In the genomic region with DNA sequence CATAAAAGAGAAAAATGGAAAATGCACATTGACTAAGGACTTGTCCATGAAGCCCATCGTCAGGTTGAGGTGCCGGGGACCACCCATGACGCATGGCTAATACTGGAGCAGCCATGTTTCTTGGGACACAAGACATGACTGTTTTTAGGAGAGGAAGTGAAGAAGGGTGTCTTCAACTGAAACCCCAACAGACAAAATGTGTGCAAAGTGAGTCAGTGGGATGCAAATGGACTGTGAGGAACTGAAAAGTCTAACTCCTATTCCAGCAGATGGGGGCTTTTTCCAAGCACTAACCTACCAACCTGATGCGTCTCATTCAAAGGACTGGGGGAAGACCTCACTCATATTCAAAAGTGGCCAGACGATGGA, we compare ENCODE assay signal across 9 cellular contexts.
DNase-seq lines count a peak whose midpoint lies in the region; ATAC-seq lines count a peak whose summit lies in the region.
"Had no signal": no experiment of that assay in that cellular context is flagged by ENCODE, and none has a peak within 500 bp of the region (broad histone marks: within the 10 kb centered on the region; RNA-seq: fewer than 3 reads in every experiment).

No MANE protein-coding gene starts in this region.

- peaks cover 62% of the 10 kb centered on the region for H3K4me1 ChIP-seq in CD4-positive, CD25-positive, alpha-beta regulatory T cell (ENCODE audit: control insufficient read depth, insufficient read depth, low read length, poor library complexity, severe bottlenecking)

- H3K4me3 ChIP-seq in CD4-positive, CD25-positive, alpha-beta regulatory T cell (ENCODE audit: low read depth, low read length) = peak overlapping the region; percentile 70

- H3K27me3 ChIP-seq in CD4-positive, CD25-positive, alpha-beta regulatory T cell (ENCODE audit: control insufficient read depth, insufficient read depth, low read length) = no peaks in the 10 kb centered on the region

- peak overlapping the region; percentile 87 for H3K27ac ChIP-seq in CD4-positive, CD25-positive, alpha-beta regulatory T cell (ENCODE audit: insufficient read depth, low read length, poor library complexity, severe bottlenecking)

- H3K36me3 ChIP-seq in CD4-positive, CD25-positive, alpha-beta regulatory T cell (ENCODE audit: control insufficient read depth, insufficient read depth, low read length) = no peaks in the 10 kb centered on the region

- no peak for DNase-seq in CD4-positive, CD25-positive, alpha-beta regulatory T cell
- DNase-seq in NCI-H526 (lab: John Stamatoyannopoulos, UW) = no peak
- no peak for DNase-seq in NCI-H510A (lab: John Stamatoyannopoulos, UW)
- no peak for DNase-seq in GF-D8 (lab: John Stamatoyannopoulos, UW)
- DNase-seq in HPDE6-E6E7 (ENCODE audit: extremely low spot score) = no peak
- DNase-seq: effector CD4-positive, alpha-beta T cell had no signal

- peak overlapping the region; percentile 79 to 86 (median 82) for H3K4me3 Mint-ChIP-seq in CD4-positive, CD25-positive, alpha-beta regulatory T cell
- peak overlapping the region; percentile 60 for H3K4me3 Mint-ChIP-seq in activated naive CD4-positive, alpha-beta T cell treated with anti-CD3 and anti-CD28 coated beads, Interleukin-2, amount 50 U/mL, for 24 hours

- H3K9me3 Mint-ChIP-seq in CD4-positive, CD25-positive, alpha-beta regulatory T cell = peaks cover 0 to 11% (median 3%) of the 10 kb centered on the region in 7 donors
- peaks cover 13% of the 10 kb centered on the region for H3K9me3 Mint-ChIP-seq in activated naive CD4-positive, alpha-beta T cell treated with anti-CD3 and anti-CD28 coated beads, Interleukin-2, amount 50 U/mL, for 24 hours

- H3K9me3 ChIP-seq in CD4-positive, CD25-positive, alpha-beta regulatory T cell (ENCODE audit: control insufficient read depth in 2 of 2, low read length in 2 of 2) = no peaks in the 10 kb centered on the region

- peaks cover 51 to 92% (median 76%) of the 10 kb centered on the region in 4 donors for H3K4me1 Mint-ChIP-seq in CD4-positive, CD25-positive, alpha-beta regulatory T cell
- H3K4me1 Mint-ChIP-seq in activated naive CD4-positive, alpha-beta T cell treated with anti-CD3 and anti-CD28 coated beads, Interleukin-2, amount 50 U/mL, for 24 hours = peaks cover 91% of the 10 kb centered on the region

- no peaks in the 10 kb centered on the region for H3K36me3 Mint-ChIP-seq in CD4-positive, CD25-positive, alpha-beta regulatory T cell
- peaks cover 3% of the 10 kb centered on the region for H3K36me3 Mint-ChIP-seq in activated naive CD4-positive, alpha-beta T cell treated with anti-CD3 and anti-CD28 coated beads, Interleukin-2, amount 50 U/mL, for 24 hours

- H3K27ac Mint-ChIP-seq in CD4-positive, CD25-positive, alpha-beta regulatory T cell = peak overlapping the region; percentile 98 to 100 (median 100)
- peak overlapping the region; percentile 98 for H3K27ac Mint-ChIP-seq in activated naive CD4-positive, alpha-beta T cell treated with anti-CD3 and anti-CD28 coated beads, Interleukin-2, amount 50 U/mL, for 24 hours

- no peaks in the 10 kb centered on the region for H3K27me3 Mint-ChIP-seq in CD4-positive, CD25-positive, alpha-beta regulatory T cell
- no peaks in the 10 kb centered on the region for H3K27me3 Mint-ChIP-seq in activated naive CD4-positive, alpha-beta T cell treated with anti-CD3 and anti-CD28 coated beads, Interleukin-2, amount 50 U/mL, for 24 hours

- peak; percentile 16 to 19 for ATAC-seq in CD4-positive, CD25-positive, alpha-beta regulatory T cell (ENCODE audit: low read depth in 2 of 2)
- ATAC-seq in GM19043 (IDR thresholded peaks at IDR 0.05; ENCODE audit: low read depth, unreplicated experiment) (peak; percentile 58), HG03066 (IDR thresholded peaks at IDR 0.05; ENCODE audit: low read depth, unreplicated experiment) (peak; percentile 57)
